ENCODE assay signal across 8 cellular contexts in the genomic region with DNA sequence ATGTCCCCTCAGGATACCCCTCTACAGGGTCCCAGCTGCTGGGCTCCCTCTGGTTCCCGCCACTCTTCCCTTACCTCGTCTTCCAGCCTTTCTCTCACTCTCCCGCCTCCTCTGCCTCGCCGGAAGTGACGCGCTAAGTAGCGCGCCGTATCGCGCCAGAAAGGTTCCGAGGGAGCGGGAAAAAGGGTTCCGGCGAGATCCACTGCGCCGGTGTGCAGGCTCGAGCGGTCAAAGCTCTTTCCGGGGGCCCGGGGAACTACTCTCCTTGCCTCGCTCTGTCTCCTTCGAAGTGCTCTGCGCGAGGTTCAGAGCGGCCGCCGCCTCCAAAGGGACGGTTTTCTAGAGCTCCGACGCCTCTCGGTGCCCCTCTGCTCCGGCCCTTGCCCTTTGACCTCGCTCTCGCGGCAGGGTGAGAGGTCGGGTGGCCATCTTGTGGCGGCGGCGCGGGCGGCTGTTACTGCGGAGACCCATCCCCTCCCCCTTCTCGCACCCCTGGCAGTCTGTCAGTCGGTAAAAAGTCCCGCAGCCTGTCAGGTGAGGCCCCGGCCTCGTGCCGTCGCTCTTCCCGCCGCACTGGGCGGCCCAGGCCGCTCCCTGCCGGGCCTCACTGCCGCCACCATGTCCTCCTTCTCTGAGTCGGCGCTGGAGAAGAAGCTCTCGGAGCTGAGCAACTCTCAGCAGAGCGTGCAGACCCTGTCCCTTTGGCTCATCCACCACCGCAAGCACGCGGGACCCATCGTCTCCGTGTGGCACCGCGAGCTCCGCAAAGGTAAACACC.
A peak's percentile ranks its signal among the peaks of the same experiment; 100 is the strongest.
DNase-seq lines count a peak whose midpoint lies in the region; ATAC-seq and TF ChIP-seq lines count a peak whose summit lies in the region.

A gene with protein sequence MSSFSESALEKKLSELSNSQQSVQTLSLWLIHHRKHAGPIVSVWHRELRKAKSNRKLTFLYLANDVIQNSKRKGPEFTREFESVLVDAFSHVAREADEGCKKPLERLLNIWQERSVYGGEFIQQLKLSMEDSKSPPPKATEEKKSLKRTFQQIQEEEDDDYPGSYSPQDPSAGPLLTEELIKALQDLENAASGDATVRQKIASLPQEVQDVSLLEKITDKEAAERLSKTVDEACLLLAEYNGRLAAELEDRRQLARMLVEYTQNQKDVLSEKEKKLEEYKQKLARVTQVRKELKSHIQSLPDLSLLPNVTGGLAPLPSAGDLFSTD (plus strand): TSS at position 417 of the 778 bp plus-strand sequence. CDS start 202 bp downstream, at position 619.
A gene (minus strand): TSS at position 127 of the 778 bp plus-strand sequence. CDS start 19,640 bp downstream, outside the sequence.

- peak; percentile 76 for ATAC-seq in GM19023 (IDR thresholded peaks at IDR 0.05; ENCODE audit: unreplicated experiment)
- ATAC-seq in HG03342 (IDR thresholded peaks at IDR 0.05; ENCODE audit: unreplicated experiment) = peak; percentile 81

- TF ChIP-seq CTCF in AG09319 (IDR thresholded peaks at IDR 0.05; ENCODE audit: low read depth, low read length) = no peak; the same call in 1 of the 2 replicates

- peak; percentile 44 for DNase-seq in AG09319 (ENCODE audit: extremely low read depth, low read depth)
- DNase-seq in NCI-H446 treated with DMSO at 0.1 percent for 48 hours (lab: John Stamatoyannopoulos, UW) = peak; percentile 85
- DNase-seq in activated CD4-positive, alpha-beta T cell treated with anti-CD3 and anti-CD28 coated beads for 1 hour = peak; percentile 85
- peak; percentile 4 to 76 for DNase-seq in cerebellar nuclear complex (lab: John Stamatoyannopoulos, UW)
- DNase-seq in islet precursor cell = peak; percentile 92
- DNase-seq in stimulated activated CD4-positive, alpha-beta T cell treated with anti-CD3 and anti-CD28 coated beads, Interleukin-12 subunit alpha, Interleukin-12 subunit beta, amount 100 ng/mL, for 4 hours = peak; percentile 85

Comparison
In these comparisons a context has a peak if more than half of its experiments do, and no peak if none do; other contexts are left out.
1. Peak in every context shown above with its lines: DNase-seq and ATAC-seq.
2. DNase-seq: peak in every context shown above with its lines; median percentile 92 in islet precursor cell; 85 in NCI-H446 treated with DMSO at 0.1 percent for 48 hours; 85 in activated CD4-positive, alpha-beta T cell treated with anti-CD3 and anti-CD28 coated beads for 1 hour; 85 in stimulated activated CD4-positive, alpha-beta T cell treated with anti-CD3 and anti-CD28 coated beads, Interleukin-12 subunit alpha, Interleukin-12 subunit beta, amount 100 ng/mL, for 4 hours; 44 in AG09319; 40 in cerebellar nuclear complex.